Comparison of ENCODE assay signal across 1 cellular context in the genomic region with DNA sequence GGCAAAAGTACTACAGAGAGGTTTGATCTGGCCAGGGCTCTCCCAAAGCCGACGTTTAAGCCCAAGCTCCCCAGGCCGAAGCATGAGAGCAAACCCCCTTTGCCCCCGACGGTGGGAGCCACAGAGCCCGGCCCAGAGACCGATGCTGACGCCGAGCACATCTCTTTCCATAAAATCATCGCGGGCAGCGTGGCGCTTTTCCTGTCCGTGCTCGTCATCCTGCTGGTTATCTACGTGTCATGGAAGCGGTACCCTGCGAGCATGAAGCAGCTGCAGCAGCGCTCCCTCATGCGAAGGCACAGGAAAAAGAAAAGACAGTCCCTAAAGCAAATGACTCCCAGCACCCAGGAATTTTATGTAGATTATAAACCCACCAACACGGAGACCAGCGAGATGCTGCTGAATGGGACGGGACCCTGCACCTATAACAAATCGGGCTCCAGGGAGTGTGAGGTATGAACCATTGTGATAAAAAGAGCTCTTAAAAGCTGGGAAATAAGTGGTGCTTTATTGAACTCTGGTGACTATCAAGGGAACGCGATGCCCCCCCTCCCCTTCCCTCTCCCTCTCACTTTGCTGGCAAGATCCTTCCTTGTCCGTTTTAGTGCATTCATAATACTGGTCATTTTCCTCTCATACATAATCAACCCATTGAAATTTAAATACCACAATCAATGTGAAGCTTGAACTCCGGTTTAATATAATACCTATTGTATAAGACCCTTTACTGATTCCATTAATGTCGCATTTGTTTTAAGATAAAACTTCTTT.
TF ChIP-seq lines count a peak whose summit lies in the region.

No MANE protein-coding gene starts in this region.

TF ChIP-seq in A549, 52 proteins besides CTCF, POLR2A, EP300 and RAD21 (continued from another document):
- TF ChIP-seq FOXS1 (CRISPR knock-in tag; IDR thresholded peaks at IDR 0.05) (no peak), JUNB (IDR thresholded peaks at IDR 0.05) (no peak), KDM5A (IDR thresholded peaks at IDR 0.05) (no peak), SMC3 (IDR thresholded peaks at IDR 0.05) (no peak), EHMT2 (IDR thresholded peaks at IDR 0.05; ENCODE audit: low read depth) (no peak)
